23 cellular contexts compared by ENCODE assay signal in the genomic region with DNA sequence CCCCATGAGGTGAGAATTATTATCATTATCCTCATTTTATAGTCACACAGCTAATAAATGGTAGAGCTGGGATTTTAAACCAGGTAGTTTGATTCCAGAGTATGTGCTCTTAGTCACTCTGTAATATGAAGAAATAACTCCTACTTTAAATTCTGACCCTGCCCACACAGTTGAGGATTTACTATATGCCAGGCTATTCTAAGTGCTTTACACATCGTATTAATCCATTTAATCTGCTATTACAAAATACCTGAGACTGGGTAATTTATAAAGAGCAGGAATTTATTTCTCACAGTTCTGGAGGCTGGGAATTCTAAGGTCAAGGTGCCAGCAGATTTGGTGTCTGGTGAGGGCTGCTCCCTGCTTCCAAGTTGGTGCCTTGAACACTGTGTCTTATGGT. TPM values are rescaled to one million over a fixed set of nuclear protein-coding genes. Genes with fewer than 3 reads are reported as not detected.
DNase-seq lines count a peak whose midpoint lies in the region; ATAC-seq lines count a peak whose summit lies in the region.
"Had no signal": no experiment of that assay in that cellular context is flagged by ENCODE, and none has a peak within 500 bp of the region (broad histone marks: within the 10 kb centered on the region; RNA-seq: fewer than 3 reads in every experiment).

No MANE protein-coding gene starts in this region.

- DNase-seq in NCI-H524 treated with DMSO at 0.1 percent for 48 hours (lab: John Stamatoyannopoulos, UW) (peak; percentile 12), renal cortical epithelial cell (ENCODE audit: low read depth) (peak; percentile 6), T1000 (lab: John Stamatoyannopoulos, UW) (no peak)
- DNase-seq in stimulated activated CD4-positive, alpha-beta T cell treated with anti-CD3 and anti-CD28 coated beads, Interleukin-2, amount 100 ng/mL, for 48 hours, result no peak
- DNase-seq: 8988T; ACHN; BE2C; C1 segment of cervical spinal cord; CD4-positive, alpha-beta memory T cell; CD4-positive, CD25-positive, alpha-beta regulatory T cell; CD8-positive, alpha-beta memory T cell; COR-L47; DMS 273 treated with DMSO at 0.1 percent for 48 hours; DMS153; DMS53; DMS79; DND-41; EL; GDM1 had no signal

- ATAC-seq in esophagus mucosa (peak; percentile 59), HG02610 (IDR thresholded peaks at IDR 0.05; ENCODE audit: unreplicated experiment) (no peak)
- ATAC-seq: GM12878 had no signal

RNA-seq across cellular contexts. Expression of a gene that starts 19.6 kb away (rescaled TPM):
- total RNA-seq in esophagus mucosa, result 0.20 TPM
- total RNA-seq in renal cortical epithelial cell, result not detected in 2 replicates
- total RNA-seq: A673; CD4-positive, alpha-beta memory T cell; CD4-positive, CD25-positive, alpha-beta regulatory T cell; CD8-positive, alpha-beta memory T cell; GM12878 had no signal

RNA-seq across cellular contexts. Expression of a gene that starts 28.6 kb away (rescaled TPM):
- total RNA-seq in esophagus mucosa, result 14.1 TPM
- 32.6 and 36.2 TPM in 2 replicates for total RNA-seq in renal cortical epithelial cell

Comparison
In these comparisons a context has a peak if more than half of its experiments do, and no peak if none do; other contexts are left out.
1. DNase-seq: peak in NCI-H524 treated with DMSO at 0.1 percent for 48 hours (single experiment) and renal cortical epithelial cell (single experiment); none in stimulated activated CD4-positive, alpha-beta T cell treated with anti-CD3 and anti-CD28 coated beads, Interleukin-2, amount 100 ng/mL, for 48 hours (0 of 2) and T1000 (single experiment).